In the genomic region with DNA sequence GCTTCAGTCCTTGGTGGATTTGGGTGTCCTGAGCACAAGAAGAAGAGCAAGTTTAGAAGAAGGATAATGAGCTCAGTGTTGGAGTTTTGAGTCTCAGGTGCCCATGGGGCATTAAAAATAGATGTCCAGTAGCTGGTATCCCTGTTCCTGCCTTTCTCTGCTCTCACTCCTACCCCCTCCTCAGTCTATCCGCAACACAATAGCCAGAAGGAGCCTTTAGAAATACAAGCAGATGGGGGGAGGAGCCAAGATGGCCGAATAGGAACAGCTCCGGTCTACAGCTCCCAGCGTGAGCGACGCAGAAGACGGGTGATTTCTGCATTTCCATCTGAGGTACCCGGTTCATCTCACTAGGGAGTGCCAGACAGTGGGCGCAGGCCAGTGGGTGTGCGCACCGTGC, we compare ENCODE assay signal across 6 cellular contexts.
DNase-seq lines count a peak whose midpoint lies in the region; ATAC-seq and TF ChIP-seq lines count a peak whose summit lies in the region.
"Not testable (repeated sequence)": the region's sequence is repeated elsewhere in the genome, so short reads cannot be mapped to it uniquely, and the experiment has no call there.

No MANE protein-coding gene starts in this region.

- H3K4me1 Mint-ChIP-seq in GM23338, result peaks cover 14% of the 10 kb centered on the region

- H3K4ac ChIP-seq in neuronal stem cell (ENCODE audit: low read length), result not testable (repeated sequence)

- H2BK5ac ChIP-seq in neuronal stem cell (ENCODE audit: low read length), result not testable (repeated sequence)

- in situ Hi-C loops in mammary epithelial cell (cut with MboI; ENCODE audit: low sequenced_read_pairs in 2 of 2), result loop anchor here in 1 of 2 donors (25.0 kb wide), 1 partner anchor 520 kb away; no protein-coding TSS in a partner anchor

- H3K27ac Mint-ChIP-seq in GM23338, result not testable (repeated sequence)

- BruUV-seq in mammary epithelial cell (replicated peaks; lab: Mats Ljungman, UMichigan), result not testable (repeated sequence)

- H3K27me3 ChIP-seq in GM23338 (ENCODE audit: insufficient read depth); mammary epithelial cell (ENCODE audit: insufficient read depth, low read length); iPS-20b (ENCODE audit: insufficient read depth, low read length): not testable (repeated sequence)
- peaks cover 0 to 23% (median 0%) of the 10 kb centered on the region in 3 experiments for H3K27me3 ChIP-seq in neuronal stem cell (ENCODE audit: control insufficient read depth in 3 of 3, insufficient read depth in 3 of 3, low read depth in 1 of 3, low read length in 3 of 3)

- dilution Hi-C loops in mammary epithelial cell (cut with HindIII; ENCODE audit: low sequenced_read_pairs), result not testable (repeated sequence)

- H3K9me3 Mint-ChIP-seq in GM23338, result peaks cover 30% of the 10 kb centered on the region

- H3K4me3 Mint-ChIP-seq in GM23338, result peak overlapping the region; percentile 33; the same call in 1 of the 3 replicates

- H3K27ac ChIP-seq in GM23338 (ENCODE audit: low read depth); mammary epithelial cell (ENCODE audit: insufficient read depth, low read depth, low read length); iPS-20b (ENCODE audit: low read length); neuronal stem cell (replicated peaks; ENCODE audit: low read length): not testable (repeated sequence)
- H3K27ac ChIP-seq in epithelial cell of prostate, result peak overlapping the region; percentile 60

- not testable (repeated sequence) for H3K79me2 ChIP-seq in GM23338 (replicated peaks; ENCODE audit: insufficient read depth); mammary epithelial cell (ENCODE audit: insufficient read depth, low read length)

- H2BK15ac ChIP-seq in neuronal stem cell (ENCODE audit: low read length), result not testable (repeated sequence)

- DNase-seq in GM23338 (ENCODE audit: low spot score) (peak; percentile 67), NCI-H748 (lab: John Stamatoyannopoulos, UW; ENCODE audit: unreplicated experiment) (peak; percentile 69)
- not testable (repeated sequence) for DNase-seq in mammary epithelial cell; epithelial cell of prostate (ENCODE audit: low read depth, low spot score); neuronal stem cell (ENCODE audit: low spot score)

- H4K91ac ChIP-seq in neuronal stem cell (ENCODE audit: low read depth, low read length, poor library complexity), result not testable (repeated sequence)

- H3K9ac ChIP-seq in mammary epithelial cell (ENCODE audit: insufficient read depth, low read length); iPS-20b (ENCODE audit: low read depth, low read length); neuronal stem cell (ENCODE audit: low read depth, low read length, poor library complexity): not testable (repeated sequence)

- intact Hi-C loops in mammary epithelial cell (cut with micrococcal nuclease), result not testable (repeated sequence)

- not testable (repeated sequence) for H4K20me1 ChIP-seq in GM23338 (replicated peaks; ENCODE audit: insufficient read depth); mammary epithelial cell (ENCODE audit: insufficient read depth, low read length)

- not testable (repeated sequence) for H3K23ac ChIP-seq in neuronal stem cell (ENCODE audit: low read depth, low read length, poor library complexity)

- not testable (repeated sequence) for H4K8ac ChIP-seq in neuronal stem cell (ENCODE audit: low read depth, low read length)

- H3K4me2 ChIP-seq in GM23338; mammary epithelial cell (ENCODE audit: insufficient read depth, low read depth, low read length); neuronal stem cell (ENCODE audit: insufficient read depth, low read length, poor library complexity, severe bottlenecking): not testable (repeated sequence)

- not testable (repeated sequence) for H3K9me3 ChIP-seq in mammary epithelial cell (replicated peaks; ENCODE audit: insufficient read depth, low read length); neuronal stem cell (replicated peaks in 1 of 2; ENCODE audit: control insufficient read depth in 2 of 2, insufficient read depth in 1 of 2, low read depth in 1 of 2, low read length in 2 of 2)
- peaks cover 16% of the 10 kb centered on the region for H3K9me3 ChIP-seq in iPS-20b (ENCODE audit: insufficient read depth, low read depth, low read length)

- not testable (repeated sequence) for H3K9me2 ChIP-seq in GM23338 (ENCODE audit: insufficient read depth)

- H3K4me1 ChIP-seq in GM23338 (ENCODE audit: insufficient read depth); iPS-20b (ENCODE audit: insufficient read depth, low read length); neuronal stem cell (ENCODE audit: control insufficient read depth in 2 of 2, insufficient read depth in 1 of 2, low read depth in 1 of 2, low read length in 2 of 2): not testable (repeated sequence)
- peaks cover 17% of the 10 kb centered on the region for H3K4me1 ChIP-seq in mammary epithelial cell (ENCODE audit: insufficient read depth, low read length)

- not testable (repeated sequence) for H2AK5ac ChIP-seq in neuronal stem cell (ENCODE audit: low read depth, low read length)

- H3F3A ChIP-seq in GM23338 (replicated peaks; ENCODE audit: low read depth), result not testable (repeated sequence)

- H3K36me3 ChIP-seq in GM23338 (ENCODE audit: insufficient read depth), result peaks cover 11% of the 10 kb centered on the region; the same call in 1 of the 2 replicates
- H3K36me3 ChIP-seq in mammary epithelial cell (ENCODE audit: insufficient read depth, low read length); iPS-20b (ENCODE audit: insufficient read depth, low read depth, low read length); neuronal stem cell (replicated peaks in 1 of 2; ENCODE audit: control insufficient read depth in 2 of 2, insufficient read depth in 2 of 2, low read length in 2 of 2): not testable (repeated sequence)

- H3K14ac ChIP-seq in neuronal stem cell (ENCODE audit: low read length), result not testable (repeated sequence)

- peak; percentile 79 for ATAC-seq in GM23338

- CTCF ChIA-PET in mammary epithelial cell (lab: Charles Lee; ENCODE audit: low non-redundant PET), result not testable (repeated sequence)

- TF ChIP-seq CTCF in GM23338 (conservative IDR thresholded peaks at IDR 0.05; ENCODE audit: low read depth in 2 of 2); mammary epithelial cell (conservative IDR thresholded peaks at IDR 0.05 in 1 of 2, IDR thresholded peaks at IDR 0.05 in 1 of 2; ENCODE audit: extremely low read depth in 1 of 2, insufficient read depth in 1 of 2, low read depth in 1 of 2, low read length in 2 of 2): not testable (repeated sequence)

- H3K18ac ChIP-seq in neuronal stem cell (ENCODE audit: low read length), result not testable (repeated sequence)

- not testable (repeated sequence) for H3K4me3 ChIP-seq in GM23338; mammary epithelial cell (replicated peaks in 1 of 3; ENCODE audit: insufficient read depth in 1 of 3, low read depth in 2 of 3, low read length in 3 of 3); neuronal stem cell (ENCODE audit: low read length in 2 of 2)
- peak overlapping the region; percentile 18; the same call in 1 of the 2 replicates for H3K4me3 ChIP-seq in iPS-20b (ENCODE audit: low read length)

- H3K36me3 Mint-ChIP-seq in GM23338 (ENCODE audit: low read depth), result peaks cover 30% of the 10 kb centered on the region

- not testable (repeated sequence) for H2BK12ac ChIP-seq in neuronal stem cell (ENCODE audit: low read length)

- peaks cover 13% of the 10 kb centered on the region for H3K27me3 Mint-ChIP-seq in GM23338 (ENCODE audit: insufficient read depth, low read depth, poor library complexity)

- not testable (repeated sequence) for H2AFZ ChIP-seq in GM23338
- peak overlapping the region; percentile 24 for H2AFZ ChIP-seq in mammary epithelial cell (ENCODE audit: low read depth, low read length)
- H2AFZ ChIP-seq in neuronal stem cell (ENCODE audit: low read length), result peak overlapping the region; percentile 15

- H2BK120ac ChIP-seq in neuronal stem cell (ENCODE audit: low read depth, low read length), result not testable (repeated sequence)

- WGBS in mammary epithelial cell (ENCODE audit: low coverage, missing lambda C conversion rate), result no CpG with 5 or more reads among the region's 11 CpGs
- no CpG with 5 or more reads among the region's 11 CpGs for WGBS in neuronal stem cell (ENCODE audit: extremely low coverage in 2 of 2, insufficient read length in 2 of 2, insufficient replicate concordance in 1 of 2), 2 donors

- not testable (repeated sequence) for H3K79me1 ChIP-seq in neuronal stem cell (ENCODE audit: low read depth, low read length)
